8 cellular contexts compared by ENCODE assay signal in genomic region chr7:149883452-149883861, GRCh38. TPM values are rescaled to one million over a fixed set of nuclear protein-coding genes. Genes with fewer than 3 reads are reported as not detected.
A peak's percentile ranks its signal among the peaks of the same experiment; 100 is the strongest.
DNase-seq lines count a peak whose midpoint lies in the region; ATAC-seq and TF ChIP-seq lines count a peak whose summit lies in the region.

No MANE protein-coding gene starts in this region.

- H3K36me3 ChIP-seq in MG63 (no peaks in the 10 kb centered on the region), mammary epithelial cell (ENCODE audit: insufficient read depth, low read length) (no peaks in the 10 kb centered on the region), kidney epithelial cell (ENCODE audit: control insufficient read depth, insufficient read depth, low read length) (no peaks in the 10 kb centered on the region)

- DNase-seq in COR-L47 (lab: John Stamatoyannopoulos, UW) (peak; percentile 11), GM20000 (ENCODE audit: low spot score) (peak; percentile 64), MG63 (peak; percentile 25), SK-MEL-5 (ENCODE audit: low read depth, low spot score) (peak; percentile 90), mammary epithelial cell (peak; percentile 26), kidney epithelial cell (ENCODE audit: low read depth) (no peak)
- peak; percentile 28 to 29 for DNase-seq in stimulated activated CD8-positive, alpha-beta memory T cell treated with anti-CD3 and anti-CD28 coated beads, Interleukin-15, amount 100 ng/mL, for 48 hours (ENCODE audit: low read depth in 2 of 2)

- H3K9me3 ChIP-seq in MG63 (no peaks in the 10 kb centered on the region), mammary epithelial cell (replicated peaks; ENCODE audit: insufficient read depth, low read length) (no peaks in the 10 kb centered on the region)

- H3K4me3 ChIP-seq in MG63 (no peak overlapping the region), mammary epithelial cell (replicated peaks in 1 of 3; ENCODE audit: insufficient read depth in 1 of 3, low read depth in 2 of 3, low read length in 3 of 3) (no peak overlapping the region), kidney epithelial cell (ENCODE audit: low read depth, low read length) (no peak overlapping the region)

- BruUV-seq in mammary epithelial cell (replicated peaks; lab: Mats Ljungman, UMichigan): no TSS peak

- H3K27ac ChIP-seq in mammary epithelial cell (ENCODE audit: insufficient read depth, low read depth, low read length): no peak overlapping the region

- H3K4me1 ChIP-seq in mammary epithelial cell (ENCODE audit: insufficient read depth, low read length): no peaks in the 10 kb centered on the region

- H3K79me2 ChIP-seq in mammary epithelial cell (ENCODE audit: insufficient read depth, low read length): no peaks in the 10 kb centered on the region

- 52% methylated on average over 10 of the region's 12 CpGs for WGBS in mammary epithelial cell (ENCODE audit: low coverage, missing lambda C conversion rate)

- H3K9ac ChIP-seq in mammary epithelial cell (ENCODE audit: insufficient read depth, low read length): no peak overlapping the region

- CTCF ChIA-PET in mammary epithelial cell (lab: Charles Lee; ENCODE audit: low non-redundant PET): no interaction called here

- H3K27me3 ChIP-seq in MG63 (no peaks in the 10 kb centered on the region), mammary epithelial cell (ENCODE audit: insufficient read depth, low read length) (no peaks in the 10 kb centered on the region), kidney epithelial cell (ENCODE audit: control insufficient read depth, insufficient read depth, low read length) (no peaks in the 10 kb centered on the region)

- H3K4me2 ChIP-seq in mammary epithelial cell (ENCODE audit: insufficient read depth, low read depth, low read length): no peak overlapping the region

- ATAC-seq in GM19452 (IDR thresholded peaks at IDR 0.05; ENCODE audit: unreplicated experiment): no peak

- H2AFZ ChIP-seq in mammary epithelial cell (ENCODE audit: low read depth, low read length): no peak overlapping the region

- TF ChIP-seq CTCF in GM20000 (IDR thresholded peaks at IDR 0.05; ENCODE audit: extremely low read depth, missing control alignments): peak; percentile 47
- peak; percentile 65 to 73 for TF ChIP-seq CTCF in mammary epithelial cell (conservative IDR thresholded peaks at IDR 0.05 in 1 of 2, IDR thresholded peaks at IDR 0.05 in 1 of 2; ENCODE audit: extremely low read depth in 1 of 2, insufficient read depth in 1 of 2, low read depth in 1 of 2, low read length in 2 of 2)
- TF ChIP-seq CTCF in kidney epithelial cell (IDR thresholded peaks at IDR 0.05; ENCODE audit: insufficient read depth, low read length, poor library complexity, severe bottlenecking): peak; percentile 73

- no peaks in the 10 kb centered on the region for H4K20me1 ChIP-seq in mammary epithelial cell (ENCODE audit: insufficient read depth, low read length)

- intact Hi-C loops in mammary epithelial cell (cut with micrococcal nuclease): loop anchor here (5.0 kb wide), 2 partner anchors 164 to 394 kb away; no protein-coding TSS in a partner anchor

- in situ Hi-C loops in SK-MEL-5 (cut with HindIII; ENCODE audit: low pct_unique_long_range_greater_than_20kb, low sequenced_read_pairs) (no loop called here), mammary epithelial cell (cut with MboI; ENCODE audit: low sequenced_read_pairs in 2 of 2) (no loop called here)

- dilution Hi-C loops in mammary epithelial cell (cut with HindIII; ENCODE audit: low sequenced_read_pairs): no loop called here

RNA-seq across cellular contexts. Expression of gene ATP6V0E2, which starts 9.7 kb away (rescaled TPM):
- total RNA-seq in MG63 (2014; rRNA removed; shearing (Covaris generic); ENCODE audit: low replicate concordance): 18.4 and 21.9 TPM in 2 replicates
- 25.8 and 30.3 TPM in 2 replicates for total RNA-seq in SK-MEL-5 (2014; rRNA removed; shearing (Covaris generic))
- polyA plus RNA-seq in SK-MEL-5 (2015; cell fraction: cytosol; rRNA removed): 105 and 126 TPM in 2 replicates
- polyA plus RNA-seq in SK-MEL-5 (2015; cell fraction: nucleus; rRNA removed): 44.5 and 45.6 TPM in 2 replicates
- total RNA-seq in mammary epithelial cell (10 to 100 TPM in 1 of 2 donors, 1 to 10 TPM in 1; 4.4 to 12.5 TPM), kidney epithelial cell (40.8 and 55.7 TPM in 2 replicates)
- 3.0 TPM for polyA plus RNA-seq in mammary epithelial cell
- polyA minus RNA-seq in mammary epithelial cell: 11.3 TPM

RNA-seq across cellular contexts. Expression of gene ZNF862, which starts 45.3 kb away (rescaled TPM):
- total RNA-seq in MG63 (2014; rRNA removed; shearing (Covaris generic); ENCODE audit: low replicate concordance): 0.52 and 4.5 TPM in 2 replicates
- 3.8 and 6.0 TPM in 2 replicates for total RNA-seq in SK-MEL-5 (2014; rRNA removed; shearing (Covaris generic))
- polyA plus RNA-seq in SK-MEL-5 (2015; cell fraction: cytosol; rRNA removed): 3.9 and 4.0 TPM in 2 replicates
- polyA plus RNA-seq in SK-MEL-5 (2015; cell fraction: nucleus; rRNA removed): 79.5 and 83.2 TPM in 2 replicates
- total RNA-seq in mammary epithelial cell (10 to 100 TPM in 1 of 2 donors, 1 to 10 TPM in 1; 9.7 to 10.5 TPM), kidney epithelial cell (7.2 and 10.0 TPM in 2 replicates)
- 4.6 TPM for polyA plus RNA-seq in mammary epithelial cell
- polyA minus RNA-seq in mammary epithelial cell: 1.2 TPM
